22 cellular contexts compared by ENCODE assay signal in genomic region chr4:15021301-15021700, GRCh38. TPM values are rescaled to one million over a fixed set of nuclear protein-coding genes. Genes with fewer than 3 reads are reported as not detected.
DNase-seq lines count a peak whose midpoint lies in the region; ATAC-seq, FAIRE-seq and TF ChIP-seq lines count a peak whose summit lies in the region.
"Had no signal": no experiment of that assay in that cellular context is flagged by ENCODE, and none has a peak within 500 bp of the region (broad histone marks: within the 10 kb centered on the region; RNA-seq: fewer than 3 reads in every experiment).

No MANE protein-coding gene starts in this region.

- H3K9me3 ChIP-seq in sigmoid colon = no peaks in the 10 kb centered on the region
- H3K9me3 ChIP-seq: body of pancreas, upper lobe of left lung had no signal

- FAIRE-seq in frontal cortex (lab: Jason Lieb, UNC) = peak; percentile 47
- FAIRE-seq: colon, kidney had no signal

- no peaks in the 10 kb centered on the region for H3K27me3 ChIP-seq in sigmoid colon
- H3K27me3 ChIP-seq: body of pancreas, upper lobe of left lung had no signal

- no peak for TF ChIP-seq EP300 in sigmoid colon (IDR thresholded peaks at IDR 0.05)

- H3K36me3 ChIP-seq in sigmoid colon = peaks cover 0 to 16% (median 2%) of the 10 kb centered on the region in 4 donors

- peak overlapping the region in 3 of 4 donors; percentile 3 to 24 (median 12) for H3K4me3 ChIP-seq in sigmoid colon
- H3K4me3 ChIP-seq: body of pancreas, upper lobe of left lung had no signal

- TF ChIP-seq CTCF in natural killer cell (IDR thresholded peaks at IDR 0.05) = no peak
- TF ChIP-seq CTCF in sigmoid colon (IDR thresholded peaks at IDR 0.05) = no peak
- TF ChIP-seq CTCF in GM13976 (IDR thresholded peaks at IDR 0.05; ENCODE audit: borderline replicate concordance, control extremely low read depth, extremely low read depth, insufficient read depth, missing control alignments) = no peak

- H3K27ac Mint-ChIP-seq in natural killer cell treated with Interleukin-12 subunit alpha and Interleukin-12 subunit beta and Interleukin-15 and Interleukin-18, amount 100 ng/mL, for 72 hours = peak overlapping the region; percentile 2 to 25
- H3K27ac Mint-ChIP-seq in natural killer cell = peak overlapping the region in 1 of 2 donors; percentile 42
- H3K27ac Mint-ChIP-seq: activated naive CD8-positive, alpha-beta T cell treated with anti-CD3 and anti-CD28 coated beads for 36 hours; progenitor cell of endocrine pancreas; stimulated activated naive B cell treated with anti-CD40 and anti-IgM and Interleukin-4, amounts not matched to agents 10 μg/mL and 1 μg/mL and 100 μg/mL, for 72 hours had no signal

- in situ Hi-C loops in GM13976 (cut with MboI; ENCODE audit: low sequenced_read_pairs, unreplicated experiment) = loop anchor here (25.0 kb wide), 1 partner anchor 641 kb away; the partner anchor contains the start of gene FBXL5

- intact Hi-C loops in natural killer cell (cut with micrococcal nuclease) = no loop called here
- intact Hi-C loops in sigmoid colon (cut with DNase I) = no loop called here
- intact Hi-C loops in posterior vena cava (cut with DNase I) = no loop called here

- peaks cover 12 to 32% of the 10 kb centered on the region in 2 donors for H3K4me1 Mint-ChIP-seq in natural killer cell treated with Interleukin-12 subunit alpha and Interleukin-12 subunit beta and Interleukin-15 and Interleukin-18, amount 100 ng/mL, for 72 hours (ENCODE audit: low read depth in 2 of 2)
- peaks cover 39 to 51% of the 10 kb centered on the region in 2 donors for H3K4me1 Mint-ChIP-seq in natural killer cell

- H3K4me3 Mint-ChIP-seq in natural killer cell treated with Interleukin-12 subunit alpha and Interleukin-12 subunit beta and Interleukin-15 and Interleukin-18, amount 100 ng/mL, for 72 hours = no peak overlapping the region
- no peak overlapping the region for H3K4me3 Mint-ChIP-seq in natural killer cell
- H3K4me3 Mint-ChIP-seq: activated naive CD8-positive, alpha-beta T cell treated with anti-CD3 and anti-CD28 coated beads for 36 hours; naive thymus-derived CD4-positive, alpha-beta T cell; stimulated activated naive B cell treated with anti-CD40 and anti-IgM and Interleukin-4, amounts not matched to agents 10 μg/mL and 1 μg/mL and 100 μg/mL, for 72 hours had no signal

- H3K27ac ChIP-seq in sigmoid colon = peak overlapping the region; percentile 28 to 100 (median 53)
- H3K27ac ChIP-seq: body of pancreas had no signal

- H3K27me3 Mint-ChIP-seq in natural killer cell treated with Interleukin-12 subunit alpha and Interleukin-12 subunit beta and Interleukin-15 and Interleukin-18, amount 100 ng/mL, for 72 hours = no peaks in the 10 kb centered on the region
- H3K27me3 Mint-ChIP-seq in natural killer cell (ENCODE audit: low read depth in 2 of 2) = no peaks in the 10 kb centered on the region
- H3K27me3 Mint-ChIP-seq: activated naive CD8-positive, alpha-beta T cell treated with anti-CD3 and anti-CD28 coated beads for 36 hours; naive thymus-derived CD4-positive, alpha-beta T cell; progenitor cell of endocrine pancreas; stimulated activated naive B cell treated with anti-CD40 and anti-IgM and Interleukin-4, amounts not matched to agents 10 μg/mL and 1 μg/mL and 100 μg/mL, for 72 hours had no signal

- no peaks in the 10 kb centered on the region for H3K9me3 Mint-ChIP-seq in natural killer cell treated with Interleukin-12 subunit alpha and Interleukin-12 subunit beta and Interleukin-15 and Interleukin-18, amount 100 ng/mL, for 72 hours
- H3K9me3 Mint-ChIP-seq in natural killer cell = no peaks in the 10 kb centered on the region
- H3K9me3 Mint-ChIP-seq: activated naive CD8-positive, alpha-beta T cell treated with anti-CD3 and anti-CD28 coated beads for 36 hours; naive thymus-derived CD4-positive, alpha-beta T cell; stimulated activated naive B cell treated with anti-CD40 and anti-IgM and Interleukin-4, amounts not matched to agents 10 μg/mL and 1 μg/mL and 100 μg/mL, for 72 hours had no signal

- ATAC-seq in natural killer cell treated with Interleukin-12 subunit alpha and Interleukin-12 subunit beta and Interleukin-15 and Interleukin-18, amount 100 ng/mL, for 72 hours = no peak
- ATAC-seq in natural killer cell = no peak
- ATAC-seq in GM21529 (IDR thresholded peaks at IDR 0.05; ENCODE audit: unreplicated experiment) = no peak
- ATAC-seq in GM18505 (IDR thresholded peaks at IDR 0.05; ENCODE audit: unreplicated experiment) = no peak
- ATAC-seq: body of pancreas; naive thymus-derived CD4-positive, alpha-beta T cell had no signal

- WGBS in sigmoid colon, 2 donors = 7 to 25% methylated on average over 2 of the region's 2 CpGs

- peaks cover 13% of the 10 kb centered on the region for H3K36me3 Mint-ChIP-seq in natural killer cell treated with Interleukin-12 subunit alpha and Interleukin-12 subunit beta and Interleukin-15 and Interleukin-18, amount 100 ng/mL, for 72 hours
- peaks cover 8% of the 10 kb centered on the region for H3K36me3 Mint-ChIP-seq in natural killer cell

- no peak for DNase-seq in natural killer cell treated with Interleukin-12 subunit alpha and Interleukin-12 subunit beta and Interleukin-15 and Interleukin-18, amount 100 ng/mL, for 72 hours (ENCODE audit: low spot score)
- DNase-seq in natural killer cell (no peak), frontal cortex (ENCODE audit: low spot score in 2 of 2) (no peak), sigmoid colon (no peak), GM13976 (ENCODE audit: low spot score) (no peak), posterior vena cava (ENCODE audit: low spot score) (no peak)
- DNase-seq: ACHN; activated CD4-positive, alpha-beta T cell treated with anti-CD3 and anti-CD28 coated beads for 4 hours; activated naive CD8-positive, alpha-beta T cell treated with anti-CD3 and anti-CD28 coated beads for 36 hours; body of pancreas; naive thymus-derived CD4-positive, alpha-beta T cell; NCI-H187; NCI-H774; SHP77 treated with DMSO at 0.1 percent for 48 hours; stimulated activated CD4-positive, alpha-beta T cell treated with anti-CD3 and anti-CD28 coated beads, Interleukin-1b, Interleukin-23, amount 100 ng/mL, for 48 hours; stimulated activated naive B cell treated with anti-CD40 and anti-IgM and Interleukin-4, amounts not matched to agents 10 μg/mL and 1 μg/mL and 100 μg/mL, for 72 hours; upper lobe of left lung had no signal

- H3K4me1 ChIP-seq in sigmoid colon = peaks cover 0 to 64% (median 49%) of the 10 kb centered on the region in 4 donors
- H3K4me1 ChIP-seq: body of pancreas had no signal

- TF ChIP-seq POLR2A in sigmoid colon (IDR thresholded peaks at IDR 0.05) = no peak
- TF ChIP-seq POLR2A in GM18505 (IDR thresholded peaks at IDR 0.05; ENCODE audit: borderline replicate concordance, extremely low read depth, insufficient read depth, insufficient read length) = no peak

RNA-seq across cellular contexts. Expression of gene CPEB2, which starts 19.0 kb away (rescaled TPM):
- 1 to 10 TPM; 5.4 to 8.6 TPM for total RNA-seq in natural killer cell treated with Interleukin-12 subunit alpha and Interleukin-12 subunit beta and Interleukin-15 and Interleukin-18, amount 100 ng/mL, for 72 hours
- 10 to 100 TPM; 24.7 to 32.5 (median 29.0) TPM for total RNA-seq in natural killer cell
- total RNA-seq in frontal cortex = 26.9 TPM
- 10 to 100 TPM; 27.5 to 39.2 (median 30.4) TPM for total RNA-seq in sigmoid colon
- polyA plus RNA-seq in sigmoid colon = 1 to 10 TPM; 6.4 to 9.6 (median 7.2) TPM
- total RNA-seq in posterior vena cava = 10 to 100 TPM; 31.6 to 45.8 TPM
